11 cellular contexts compared by ENCODE assay signal in genomic region chr10:57692255-57692980, GRCh38.
DNase-seq lines count a peak whose midpoint lies in the region; ATAC-seq and TF ChIP-seq lines count a peak whose summit lies in the region.
"Had no signal": no experiment of that assay in that cellular context is flagged by ENCODE, and none has a peak within 500 bp of the region (broad histone marks: within the 10 kb centered on the region; RNA-seq: fewer than 3 reads in every experiment).

No MANE protein-coding gene starts in this region.

- peaks cover 48% of the 10 kb centered on the region for H3K4me1 ChIP-seq in ACC112 (ENCODE audit: control insufficient read depth, insufficient read depth, low read length, unreplicated experiment)
- H3K4me1 ChIP-seq in body of pancreas, result peaks cover 9% of the 10 kb centered on the region

- H3K36me3 ChIP-seq in ACC112 (ENCODE audit: insufficient read depth, low read length), result no peaks in the 10 kb centered on the region
- H3K36me3 ChIP-seq in body of pancreas (replicated peaks in 1 of 2; ENCODE audit: insufficient read depth in 1 of 2, low read depth in 2 of 2), result no peaks in the 10 kb centered on the region
- H3K36me3 ChIP-seq in kidney epithelial cell (ENCODE audit: control insufficient read depth, insufficient read depth, low read length), result no peaks in the 10 kb centered on the region

- H3K79me2 ChIP-seq in ACC112 (ENCODE audit: control insufficient read depth, insufficient read depth, low read length, unreplicated experiment), result no peaks in the 10 kb centered on the region

- WGBS in body of pancreas, 2 donors, result 40 to 55% methylated on average over 2 of the region's 2 CpGs

- H3K27ac ChIP-seq in ACC112 (ENCODE audit: low read depth, low read length) (peak overlapping the region; percentile 84), body of pancreas (no peak overlapping the region)

- H3K9me3 ChIP-seq in body of pancreas, result no peaks in the 10 kb centered on the region

- peak; percentile 34 for DNase-seq in HT-29 (ENCODE audit: low spot score)
- DNase-seq in body of pancreas, result peak in 2 of 4 donors; percentile 17 to 23
- DNase-seq in kidney epithelial cell (ENCODE audit: low read depth), result peak; percentile 86
- DNase-seq in NCI-H146 treated with DMSO at 0.1 percent for 48 hours (lab: John Stamatoyannopoulos, UW; ENCODE audit: unreplicated experiment), result no peak
- DNase-seq in effector CD8-positive, alpha-beta T cell (lab: John Stamatoyannopoulos, UW), result no peak
- DNase-seq: cortex of kidney; NCI-H2107; stimulated activated CD4-positive, alpha-beta T cell treated with anti-CD3 and anti-CD28 coated beads, Interleukin-2, amount 100 ng/mL, for 24 hours had no signal

- H2AFZ ChIP-seq in ACC112 (ENCODE audit: low read length, unreplicated experiment), result peak overlapping the region; percentile 12

- TF ChIP-seq POLR2A in body of pancreas (IDR thresholded peaks at IDR 0.05), result no peak

- no peak overlapping the region for H3K4me3 ChIP-seq in ACC112 (ENCODE audit: low read depth, low read length)
- no peak overlapping the region for H3K4me3 ChIP-seq in body of pancreas
- H3K4me3 ChIP-seq in kidney epithelial cell (ENCODE audit: low read depth, low read length), result no peak overlapping the region

- no peaks in the 10 kb centered on the region for H3K27me3 ChIP-seq in ACC112 (ENCODE audit: insufficient read depth, low read length)
- H3K27me3 ChIP-seq in body of pancreas, result no peaks in the 10 kb centered on the region
- H3K27me3 ChIP-seq in kidney epithelial cell (ENCODE audit: control insufficient read depth, insufficient read depth, low read length), result no peaks in the 10 kb centered on the region

- no peak for TF ChIP-seq CTCF in body of pancreas (IDR thresholded peaks at IDR 0.05)
- no peak for TF ChIP-seq CTCF in kidney epithelial cell (IDR thresholded peaks at IDR 0.05; ENCODE audit: insufficient read depth, low read length, poor library complexity, severe bottlenecking)

- intact Hi-C loops in body of pancreas (cut with DNase I), result no loop called here

- peak; percentile 51 for ATAC-seq in body of pancreas
- no peak for ATAC-seq in GM19328 (IDR thresholded peaks at IDR 0.05; ENCODE audit: unreplicated experiment)
- ATAC-seq in GM19395 (IDR thresholded peaks at IDR 0.05; ENCODE audit: unreplicated experiment), result no peak

Comparison
In these comparisons a context has a peak if more than half of its experiments do, and no peak if none do; other contexts are left out.
1. DNase-seq: peak in HT-29 (single experiment) and kidney epithelial cell (single experiment); none in NCI-H146 treated with DMSO at 0.1 percent for 48 hours (single experiment) and effector CD8-positive, alpha-beta T cell (single experiment).